17 cellular contexts compared by ENCODE assay signal in genomic region chr4:1079711-1080265, GRCh38. TPM values are rescaled to one million over a fixed set of nuclear protein-coding genes. Genes with fewer than 3 reads are reported as not detected.
DNase-seq lines count a peak whose midpoint lies in the region; ATAC-seq and TF ChIP-seq lines count a peak whose summit lies in the region.
"Had no signal": no experiment of that assay in that cellular context is flagged by ENCODE, and none has a peak within 500 bp of the region (broad histone marks: within the 10 kb centered on the region; RNA-seq: fewer than 3 reads in every experiment).

No MANE protein-coding gene starts in this region.

- H3K27ac Mint-ChIP-seq in activated CD8-positive, alpha-beta memory T cell treated with anti-CD3 and anti-CD28 coated beads, Interleukin-2, amount 10 ng/mL, durations not matched to agents 7 days and 5 days, result no peak overlapping the region
- no peak overlapping the region for H3K27ac Mint-ChIP-seq in GM23338
- H3K27ac Mint-ChIP-seq: B cell; CD4-positive, alpha-beta memory T cell; HFFc6 had no signal

- H3K27me3 Mint-ChIP-seq in activated CD8-positive, alpha-beta memory T cell treated with anti-CD3 and anti-CD28 coated beads, Interleukin-2, amount 10 ng/mL, durations not matched to agents 7 days and 5 days, result peaks cover 7% of the 10 kb centered on the region
- peaks cover 3% of the 10 kb centered on the region for H3K27me3 Mint-ChIP-seq in GM23338 (ENCODE audit: insufficient read depth, low read depth, poor library complexity)

- no peaks in the 10 kb centered on the region for H3K27me3 ChIP-seq in trophoblast cell (ENCODE audit: insufficient read depth, low read length)
- H3K27me3 ChIP-seq in GM23338 (ENCODE audit: insufficient read depth), result no peaks in the 10 kb centered on the region

- H2BK12ac ChIP-seq in trophoblast cell (ENCODE audit: low read length), result no peak overlapping the region

- H3K4me2 ChIP-seq in trophoblast cell (ENCODE audit: low read length), result no peak overlapping the region
- no peak overlapping the region for H3K4me2 ChIP-seq in GM23338

- H3K36me3 Mint-ChIP-seq in activated CD8-positive, alpha-beta memory T cell treated with anti-CD3 and anti-CD28 coated beads, Interleukin-2, amount 10 ng/mL, durations not matched to agents 7 days and 5 days, result no peaks in the 10 kb centered on the region
- H3K36me3 Mint-ChIP-seq in GM23338 (ENCODE audit: low read depth), result no peaks in the 10 kb centered on the region
- H3K36me3 Mint-ChIP-seq: CD4-positive, alpha-beta memory T cell had no signal

- no peaks in the 10 kb centered on the region for H3F3A ChIP-seq in GM23338 (replicated peaks; ENCODE audit: low read depth)

- no peak for TF ChIP-seq CTCF in GM23338 (conservative IDR thresholded peaks at IDR 0.05; ENCODE audit: low read depth in 2 of 2)

- CTCF ChIA-PET in activated CD8-positive, alpha-beta memory T cell treated with anti-CD3 and anti-CD28 coated beads, Interleukin-2, amount 10 ng/mL, durations not matched to agents 7 days and 5 days (lab: Charles Lee), result no interaction called here

- no peak overlapping the region for H4K91ac ChIP-seq in trophoblast cell (ENCODE audit: low read depth, low read length)

- H4K12ac ChIP-seq in trophoblast cell (ENCODE audit: low read depth, low read length), result no peak overlapping the region

- H3K4me3 Mint-ChIP-seq in activated CD8-positive, alpha-beta memory T cell treated with anti-CD3 and anti-CD28 coated beads, Interleukin-2, amount 10 ng/mL, durations not matched to agents 7 days and 5 days, result no peak overlapping the region
- no peak overlapping the region for H3K4me3 Mint-ChIP-seq in GM23338
- H3K4me3 Mint-ChIP-seq: B cell; CD4-positive, alpha-beta memory T cell; HFFc6 had no signal

- no peak overlapping the region for H3K14ac ChIP-seq in trophoblast cell (ENCODE audit: low read length)

- H3K4ac ChIP-seq in trophoblast cell (ENCODE audit: low read depth, low read length), result no peak overlapping the region

- no peak overlapping the region for H2AFZ ChIP-seq in trophoblast cell (ENCODE audit: insufficient read depth, low read length, poor library complexity)
- H2AFZ ChIP-seq in GM23338, result no peak overlapping the region

- no peaks in the 10 kb centered on the region for H4K20me1 ChIP-seq in GM23338 (replicated peaks; ENCODE audit: insufficient read depth)

- no peak overlapping the region for H2BK5ac ChIP-seq in trophoblast cell (ENCODE audit: low read depth, low read length, poor library complexity)

- no CpG with 5 or more reads among the region's 17 CpGs for WGBS in trophoblast cell (ENCODE audit: extremely low coverage, insufficient coverage, insufficient read length)

- H3K27ac ChIP-seq in trophoblast cell (ENCODE audit: low read depth, low read length) (no peak overlapping the region), GM23338 (ENCODE audit: low read depth) (no peak overlapping the region)
- H3K27ac ChIP-seq: 22Rv1 had no signal

- H2AK5ac ChIP-seq in trophoblast cell (ENCODE audit: low read length), result no peak overlapping the region

- H3K9ac ChIP-seq in trophoblast cell (ENCODE audit: low read length), result no peak overlapping the region

- peaks cover 12% of the 10 kb centered on the region for H3K9me3 ChIP-seq in trophoblast cell (ENCODE audit: insufficient read depth, low read depth, low read length)
- H3K9me3 ChIP-seq: HAP-1 had no signal

- no peak overlapping the region for H2BK120ac ChIP-seq in trophoblast cell (ENCODE audit: insufficient read depth, low read length, poor library complexity)

- H3K36me3 ChIP-seq in trophoblast cell (ENCODE audit: control insufficient read depth in 1 of 2, insufficient read depth in 2 of 2, low read length in 2 of 2), result no peaks in the 10 kb centered on the region
- no peaks in the 10 kb centered on the region for H3K36me3 ChIP-seq in GM23338 (ENCODE audit: insufficient read depth)
- H3K36me3 ChIP-seq: HAP-1 had no signal

- H4K8ac ChIP-seq in trophoblast cell (ENCODE audit: low read depth, low read length), result no peak overlapping the region

- no peaks in the 10 kb centered on the region for H3K4me1 ChIP-seq in trophoblast cell (ENCODE audit: control insufficient read depth in 1 of 2, insufficient read depth in 2 of 2, low read length in 2 of 2)
- no peaks in the 10 kb centered on the region for H3K4me1 ChIP-seq in GM23338 (ENCODE audit: insufficient read depth)
- H3K4me1 ChIP-seq: HAP-1 had no signal

- H3K4me1 Mint-ChIP-seq in activated CD8-positive, alpha-beta memory T cell treated with anti-CD3 and anti-CD28 coated beads, Interleukin-2, amount 10 ng/mL, durations not matched to agents 7 days and 5 days, result peaks cover 13% of the 10 kb centered on the region
- H3K4me1 Mint-ChIP-seq in GM23338, result no peaks in the 10 kb centered on the region
- H3K4me1 Mint-ChIP-seq: CD4-positive, alpha-beta memory T cell had no signal

- peak; percentile 8 for DNase-seq in activated CD8-positive, alpha-beta memory T cell treated with anti-CD3 and anti-CD28 coated beads, Interleukin-2, amount 10 ng/mL, durations not matched to agents 7 days and 5 days
- no peak for DNase-seq in activated CD8-positive, alpha-beta memory T cell treated with anti-CD3 and anti-CD28 coated beads, Interleukin-2, amount 50 U/mL, for 48 hours
- DNase-seq in D341Med (ENCODE audit: low spot score) (peak; percentile 19), islet precursor cell (peak; percentile 40), trophoblast cell (no peak), GM23338 (ENCODE audit: low spot score) (no peak), hepatic stellate cell (ENCODE audit: low spot score) (no peak)
- DNase-seq: C1 segment of cervical spinal cord; Calu3; CD4-positive, alpha-beta memory T cell; COR-L47; DMS153; DND-41; HFFc6 had no signal

- no peaks in the 10 kb centered on the region for H3K9me3 Mint-ChIP-seq in activated CD8-positive, alpha-beta memory T cell treated with anti-CD3 and anti-CD28 coated beads, Interleukin-2, amount 10 ng/mL, durations not matched to agents 7 days and 5 days (ENCODE audit: low read depth)
- H3K9me3 Mint-ChIP-seq in GM23338, result peaks cover 2% of the 10 kb centered on the region; the same call in 1 of the 3 replicates
- H3K9me3 Mint-ChIP-seq: CD4-positive, alpha-beta memory T cell had no signal

- H3K79me1 ChIP-seq in trophoblast cell (ENCODE audit: low read length), result no peaks in the 10 kb centered on the region

- H3K18ac ChIP-seq in trophoblast cell (ENCODE audit: low read length), result no peak overlapping the region

- no peak overlapping the region for H3K23ac ChIP-seq in trophoblast cell (ENCODE audit: low read length)

- H3K9me2 ChIP-seq in GM23338 (ENCODE audit: insufficient read depth), result no peaks in the 10 kb centered on the region

- H3K79me2 ChIP-seq in trophoblast cell (ENCODE audit: control insufficient read depth, insufficient read depth, low read length, poor library complexity) (no peaks in the 10 kb centered on the region), GM23338 (replicated peaks; ENCODE audit: insufficient read depth) (no peaks in the 10 kb centered on the region)

- ATAC-seq in activated CD8-positive, alpha-beta memory T cell treated with anti-CD3 and anti-CD28 coated beads, Interleukin-2, amount 10 ng/mL, durations not matched to agents 7 days and 5 days, result no peak
- no peak for ATAC-seq in GM23338

- H3K4me3 ChIP-seq in trophoblast cell (ENCODE audit: low read depth, low read length) (no peak overlapping the region), GM23338 (no peak overlapping the region)
- H3K4me3 ChIP-seq: HAP-1 had no signal

RNA-seq across cellular contexts. Expression of gene RNF212, which starts 33.6 kb away (rescaled TPM):
- total RNA-seq in activated CD8-positive, alpha-beta memory T cell treated with anti-CD3 and anti-CD28 coated beads, Interleukin-2, amount 10 ng/mL, durations not matched to agents 7 days and 5 days, result 1 to 10 TPM; 1.2 to 3.2 TPM
- 0.48 and 0.62 TPM in 2 replicates for polyA plus RNA-seq in trophoblast cell (2013)
- 11.8 and 20.6 TPM in 2 replicates for total RNA-seq in GM23338 (2014; rRNA removed; shearing (Covaris generic))
- 17.0 and 19.7 TPM in 2 replicates for polyA plus RNA-seq in GM23338 (2016; fragmentation: Nextera tagmentation; extraction: Ambion mirVana)
- total RNA-seq: Calu3, HFFc6 had no signal

Comparison
In these comparisons a context has a peak if more than half of its experiments do, and no peak if none do; other contexts are left out.
1. DNase-seq: peak in activated CD8-positive, alpha-beta memory T cell treated with anti-CD3 and anti-CD28 coated beads, Interleukin-2, amount 10 ng/mL, durations not matched to agents 7 days and 5 days (single experiment), D341Med (single experiment) and islet precursor cell (single experiment); none in activated CD8-positive, alpha-beta memory T cell treated with anti-CD3 and anti-CD28 coated beads, Interleukin-2, amount 50 U/mL, for 48 hours (single experiment), trophoblast cell (0 of 2), GM23338 (single experiment) and hepatic stellate cell (single experiment).